9 cellular contexts compared by ENCODE assay signal in genomic region chr1:11918779-11919519, GRCh38. TPM values are rescaled to one million over a fixed set of nuclear protein-coding genes. Genes with fewer than 3 reads are reported as not detected.
DNase-seq lines count a peak whose midpoint lies in the region; ATAC-seq, FAIRE-seq and TF ChIP-seq lines count a peak whose summit lies in the region.
"Had no signal": no experiment of that assay in that cellular context is flagged by ENCODE, and none has a peak within 500 bp of the region (broad histone marks: within the 10 kb centered on the region; RNA-seq: fewer than 3 reads in every experiment).

No MANE protein-coding gene starts in this region.

- H3K27me3 ChIP-seq in bronchial epithelial cell (ENCODE audit: control insufficient read depth, insufficient read depth, low read length) = no peaks in the 10 kb centered on the region
- no peaks in the 10 kb centered on the region for H3K27me3 ChIP-seq in CD4-positive, alpha-beta memory T cell (ENCODE audit: insufficient read depth, low read length)
- no peaks in the 10 kb centered on the region for H3K27me3 ChIP-seq in CD4-positive, alpha-beta T cell (ENCODE audit: control insufficient read depth, insufficient read depth, low read length)

- no peak overlapping the region for H3K27ac ChIP-seq in CD4-positive, alpha-beta memory T cell (ENCODE audit: low read depth, low read length)
- H3K27ac ChIP-seq in CD4-positive, alpha-beta T cell (ENCODE audit: low read depth, low read length) = no peak overlapping the region

- H3K9me3 ChIP-seq in CD4-positive, alpha-beta memory T cell (ENCODE audit: control insufficient read depth in 1 of 2, low read length in 2 of 2) = no peaks in the 10 kb centered on the region
- H3K9me3 ChIP-seq in CD4-positive, alpha-beta T cell (ENCODE audit: control insufficient read depth, low read length) = no peaks in the 10 kb centered on the region

- TF ChIP-seq CTCF in bronchial epithelial cell (IDR thresholded peaks at IDR 0.05; ENCODE audit: insufficient read depth, low read length, severe bottlenecking) = no peak
- no peak for TF ChIP-seq CTCF in CD4-positive, alpha-beta T cell (IDR thresholded peaks at IDR 0.05)

- CTCF ChIA-PET in CD4-positive, alpha-beta memory T cell (lab: Charles Lee; ENCODE audit: partially characterized antibody) = no interaction called here
- CTCF ChIA-PET in CD4-positive, alpha-beta T cell (lab: Charles Lee) = no interaction called here

- H3K27ac Mint-ChIP-seq in CD4-positive, alpha-beta memory T cell = no peak overlapping the region
- H3K27ac Mint-ChIP-seq in CD4-positive, alpha-beta T cell = no peak overlapping the region

- intact Hi-C loops in CD4-positive, alpha-beta memory T cell (cut with micrococcal nuclease) = no loop called here
- intact Hi-C loops in CD4-positive, alpha-beta T cell (cut with DNase I, micrococcal nuclease) = no loop called here

- H3K4me3 ChIP-seq in bronchial epithelial cell (ENCODE audit: low read depth, low read length) = no peak overlapping the region
- no peak overlapping the region for H3K4me3 ChIP-seq in CD4-positive, alpha-beta memory T cell (ENCODE audit: low read length in 2 of 2)

- H3K4me1 ChIP-seq in CD4-positive, alpha-beta memory T cell (ENCODE audit: insufficient read depth, low read length) = peaks cover 25% of the 10 kb centered on the region

- H3K4me1 Mint-ChIP-seq in CD4-positive, alpha-beta memory T cell = peaks cover 16 to 40% (median 24%) of the 10 kb centered on the region in 4 donors
- peaks cover 21% of the 10 kb centered on the region for H3K4me1 Mint-ChIP-seq in CD4-positive, alpha-beta T cell (ENCODE audit: low read depth)

- no peak overlapping the region for H3K4me3 Mint-ChIP-seq in CD4-positive, alpha-beta memory T cell
- H3K4me3 Mint-ChIP-seq in CD4-positive, alpha-beta T cell = no peak overlapping the region

- H3K36me3 Mint-ChIP-seq in CD4-positive, alpha-beta memory T cell = peaks cover 20 to 46% of the 10 kb centered on the region in 2 donors
- H3K36me3 Mint-ChIP-seq in CD4-positive, alpha-beta T cell (ENCODE audit: low read depth) = peaks cover 43% of the 10 kb centered on the region

- no peaks in the 10 kb centered on the region for H3K9me3 Mint-ChIP-seq in CD4-positive, alpha-beta memory T cell
- H3K9me3 Mint-ChIP-seq in CD4-positive, alpha-beta T cell = no peaks in the 10 kb centered on the region

- POLR2A ChIA-PET in CD4-positive, alpha-beta memory T cell (lab: Charles Lee; ENCODE audit: partially characterized antibody) = interaction anchor here (4.4 kb wide), 1 partner anchor 10 kb away, joined by 41 read pairs; no protein-coding TSS in a partner anchor
- POLR2A ChIA-PET in CD4-positive, alpha-beta T cell (lab: Charles Lee) = interaction anchor here (3.3 kb wide), 1 partner anchor 10 kb away, joined by 23 read pairs; no protein-coding TSS in a partner anchor

- peaks cover 18% of the 10 kb centered on the region for H3K36me3 ChIP-seq in bronchial epithelial cell (ENCODE audit: control insufficient read depth, insufficient read depth, low read length)
- H3K36me3 ChIP-seq in CD4-positive, alpha-beta memory T cell (ENCODE audit: insufficient read depth, low read length) = peaks cover 31% of the 10 kb centered on the region

- peak; percentile 51 for DNase-seq in HTR-8/SVneo (ENCODE audit: insufficient read length, low spot score)
- DNase-seq in bronchial epithelial cell (ENCODE audit: low read depth) = peak; percentile 47
- peak; percentile 93 for DNase-seq in iris pigment epithelial cell (ENCODE audit: low read depth)
- DNase-seq in stromal cell of bone marrow (ENCODE audit: low read depth) = peak; percentile 76
- no peak for DNase-seq in CD4-positive, alpha-beta memory T cell
- DNase-seq in CD4-positive, alpha-beta T cell = no peak
- DNase-seq in activated CD4-positive, CD25-positive, alpha-beta regulatory T cell treated with anti-CD3 and anti-CD28 coated beads, Interleukin-2, amount 50 U/mL, for 72 hours = no peak
- no peak for DNase-seq in central memory CD4-positive, alpha-beta T cell
- DNase-seq: activated naive CD4-positive, alpha-beta T cell had no signal

- FAIRE-seq in HTR-8/SVneo (lab: Jason Lieb, UNC) = no peak
- no peak for FAIRE-seq in bronchial epithelial cell (lab: Jason Lieb, UNC)

- H3K27me3 Mint-ChIP-seq in CD4-positive, alpha-beta memory T cell = no peaks in the 10 kb centered on the region
- H3K27me3 Mint-ChIP-seq in CD4-positive, alpha-beta T cell = no peaks in the 10 kb centered on the region

- no peak for ATAC-seq in CD4-positive, alpha-beta T cell (ENCODE audit: poor library complexity)

RNA-seq across cellular contexts. Expression of gene KIAA2013, which starts 7.3 kb away (rescaled TPM):
- total RNA-seq in bronchial epithelial cell = 32.9 and 45.6 TPM in 2 replicates
- 10 to 100 TPM; 34.5 to 34.6 TPM for total RNA-seq in CD4-positive, alpha-beta memory T cell
- 10 to 100 TPM; 28.4 to 52.6 TPM for polyA plus RNA-seq in CD4-positive, alpha-beta memory T cell
- 1 to 10 TPM; 7.6 to 8.3 TPM for total RNA-seq in CD4-positive, alpha-beta T cell

RNA-seq across cellular contexts. Expression of gene PLOD1, which starts 15.6 kb away (rescaled TPM):
- 54.8 and 65.3 TPM in 2 replicates for total RNA-seq in bronchial epithelial cell
- total RNA-seq in CD4-positive, alpha-beta memory T cell = 1 to 10 TPM; 2.9 to 3.6 TPM
- 1 to 10 TPM; 2.5 to 2.6 TPM for polyA plus RNA-seq in CD4-positive, alpha-beta memory T cell
- 1 to 10 TPM; 1.6 to 1.8 TPM for total RNA-seq in CD4-positive, alpha-beta T cell

Comparison
In these comparisons a context has a peak if more than half of its experiments do, and no peak if none do; other contexts are left out.
1. DNase-seq: peak in HTR-8/SVneo (single experiment), bronchial epithelial cell (single experiment), iris pigment epithelial cell (single experiment) and stromal cell of bone marrow (single experiment); none in CD4-positive, alpha-beta memory T cell (0 of 5), CD4-positive, alpha-beta T cell (0 of 10), activated CD4-positive, CD25-positive, alpha-beta regulatory T cell treated with anti-CD3 and anti-CD28 coated beads, Interleukin-2, amount 50 U/mL, for 72 hours (single experiment) and central memory CD4-positive, alpha-beta T cell (single experiment).
2. RNA of gene PLOD1, which starts 15.6 kb away (total RNA-seq): 54.8 to 65.3 TPM in bronchial epithelial cell; 2.9 to 3.6 TPM in CD4-positive, alpha-beta memory T cell and 1.6 to 1.8 TPM in CD4-positive, alpha-beta T cell; every median in the first group is over 10 times any median in the second.